In the genomic region with DNA sequence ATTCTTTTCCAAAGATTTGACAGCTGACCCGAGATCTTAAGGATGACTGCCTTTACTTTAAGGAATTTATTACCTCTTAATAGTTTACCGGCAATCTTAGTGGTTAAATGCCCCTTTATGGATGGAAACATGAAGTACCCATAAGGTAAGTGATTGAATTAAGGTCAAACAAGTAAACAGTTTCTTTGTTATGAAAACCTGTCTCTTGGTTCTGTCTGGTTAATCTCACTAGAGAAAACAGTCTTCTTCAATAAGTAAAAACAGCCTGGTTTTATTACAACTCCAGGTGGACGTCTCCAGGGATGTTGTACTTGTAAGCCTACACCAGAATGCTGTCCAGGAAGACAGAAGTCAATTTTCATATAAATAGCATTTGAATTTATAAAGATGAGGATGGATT, we compare ENCODE assay signal across 29 cellular contexts.
"Had no signal": no experiment of that assay in that cellular context is flagged by ENCODE, and none has a peak within 500 bp of the region (broad histone marks: within the 10 kb centered on the region; RNA-seq: fewer than 3 reads in every experiment).

No MANE protein-coding gene starts in this region.

- H3K4me1 ChIP-seq: body of pancreas, breast epithelium, Peyer's patch had no signal

- H3K27me3 ChIP-seq: body of pancreas, breast epithelium, Peyer's patch, SJSA1 had no signal

- H3K9me3 ChIP-seq: body of pancreas, breast epithelium, SJSA1 had no signal

- H3K9me3 Mint-ChIP-seq: activated CD4-positive, alpha-beta T cell treated with anti-CD3 and anti-CD28 coated beads, Interleukin-2, amount 10 ng/mL, durations not matched to agents 24 days and 14 days; activated CD8-positive, alpha-beta T cell treated with anti-CD3 and anti-CD28 coated beads for 36 hours; activated naive CD4-positive, alpha-beta T cell treated with anti-CD3 and anti-CD28 coated beads, Interleukin-2, amount 50 U/mL, for 24 hours; activated naive CD8-positive, alpha-beta T cell treated with anti-CD3 and anti-CD28 coated beads, Interleukin-2, amount 10 ng/mL, durations not matched to agents 7 days and 5 days; activated T-cell treated with anti-CD3 and anti-CD28 coated beads, Interleukin-2, amount 50 U/mL, for 24 hours; activated T-helper 2 cell treated with anti-CD3 and anti-CD28 coated beads, Interferon-gamma antibody, Interleukin-2, Interleukin-4, amounts not matched to agents 10 μg/mL and 5 μg/mL and 100 μg/mL, durations not matched to agents 14 hours and 24 hours and 36 hours had no signal

- H3K4me3 ChIP-seq: body of pancreas, breast epithelium, K562, Peyer's patch, SJSA1 had no signal

- H3K27ac Mint-ChIP-seq: activated CD4-positive, alpha-beta T cell treated with anti-CD3 and anti-CD28 coated beads, Interleukin-2, amount 10 ng/mL, durations not matched to agents 24 days and 14 days; activated CD8-positive, alpha-beta T cell treated with anti-CD3 and anti-CD28 coated beads for 36 hours; activated naive CD4-positive, alpha-beta T cell treated with anti-CD3 and anti-CD28 coated beads, Interleukin-2, amount 50 U/mL, for 24 hours; activated naive CD8-positive, alpha-beta T cell treated with anti-CD3 and anti-CD28 coated beads, Interleukin-2, amount 10 ng/mL, durations not matched to agents 7 days and 5 days; activated T-cell treated with anti-CD3 and anti-CD28 coated beads, Interleukin-2, amount 50 U/mL, for 24 hours; activated T-helper 2 cell treated with anti-CD3 and anti-CD28 coated beads, Interferon-gamma antibody, Interleukin-2, Interleukin-4, amounts not matched to agents 10 μg/mL and 5 μg/mL and 100 μg/mL, durations not matched to agents 14 hours and 24 hours and 36 hours had no signal

- H3K4me3 Mint-ChIP-seq: activated CD4-positive, alpha-beta T cell treated with anti-CD3 and anti-CD28 coated beads, Interleukin-2, amount 10 ng/mL, durations not matched to agents 24 days and 14 days; activated CD8-positive, alpha-beta T cell treated with anti-CD3 and anti-CD28 coated beads for 36 hours; activated naive CD4-positive, alpha-beta T cell treated with anti-CD3 and anti-CD28 coated beads, Interleukin-2, amount 50 U/mL, for 24 hours; activated naive CD8-positive, alpha-beta T cell treated with anti-CD3 and anti-CD28 coated beads, Interleukin-2, amount 10 ng/mL, durations not matched to agents 7 days and 5 days; activated T-cell treated with anti-CD3 and anti-CD28 coated beads, Interleukin-2, amount 50 U/mL, for 24 hours had no signal

- H3K27me3 Mint-ChIP-seq: activated CD4-positive, alpha-beta T cell treated with anti-CD3 and anti-CD28 coated beads, Interleukin-2, amount 10 ng/mL, durations not matched to agents 24 days and 14 days; activated naive CD4-positive, alpha-beta T cell treated with anti-CD3 and anti-CD28 coated beads, Interleukin-2, amount 50 U/mL, for 24 hours; activated T-cell treated with anti-CD3 and anti-CD28 coated beads, Interleukin-2, amount 50 U/mL, for 24 hours had no signal

- H3K27ac ChIP-seq: body of pancreas, breast epithelium, Peyer's patch, SJSA1 had no signal

- H3K4me1 Mint-ChIP-seq: activated CD4-positive, alpha-beta T cell treated with anti-CD3 and anti-CD28 coated beads, Interleukin-2, amount 10 ng/mL, durations not matched to agents 24 days and 14 days; activated naive CD4-positive, alpha-beta T cell treated with anti-CD3 and anti-CD28 coated beads, Interleukin-2, amount 50 U/mL, for 24 hours; activated naive CD8-positive, alpha-beta T cell treated with anti-CD3 and anti-CD28 coated beads, Interleukin-2, amount 10 ng/mL, durations not matched to agents 7 days and 5 days had no signal

- DNase-seq: activated CD4-positive, alpha-beta T cell treated with anti-CD3 and anti-CD28 coated beads, Interleukin-2, amount 10 ng/mL, durations not matched to agents 24 days and 14 days; activated CD4-positive, alpha-beta T cell treated with anti-CD3 and anti-CD28 coated beads, Interleukin-2, amount 50 U/mL, for 4 hours; activated CD8-positive, alpha-beta T cell treated with anti-CD3 and anti-CD28 coated beads for 36 hours; activated gamma-delta T cell; activated naive CD4-positive, alpha-beta T cell treated with Interleukin-2 at 50 U/mL for 16 hours; activated naive CD8-positive, alpha-beta T cell treated with anti-CD3 and anti-CD28 coated beads, Interleukin-2, amount 10 ng/mL, durations not matched to agents 7 days and 5 days; activated T-cell treated with anti-CD3 and anti-CD28 coated beads, Interleukin-2, amount 50 U/mL, for 24 hours; amygdala; body of pancreas; IMR-90; NCI-H1092 treated with DMSO at 0.1 percent for 48 hours; NCI-H146; NCI-H187 treated with DMSO at 0.1 percent for 48 hours; NCI-H2081; NCI-H345; NCI-H524 treated with DMSO at 0.1 percent for 48 hours; NCI-H748 treated with DMSO at 0.1 percent for 48 hours; NK-92 treated with Interleukin-12 subunit alpha and Interleukin-12 subunit beta, amount 100 ng/mL, for 24 hours; PC-3; Peyer's patch; RPMI8226; SHP77 treated with DMSO at 0.1 percent for 48 hours; SW 1271; T1000 had no signal

- H3K36me3 ChIP-seq: breast epithelium, Peyer's patch, SJSA1 had no signal

- H3K36me3 Mint-ChIP-seq: activated naive CD8-positive, alpha-beta T cell treated with anti-CD3 and anti-CD28 coated beads, Interleukin-2, amount 10 ng/mL, durations not matched to agents 7 days and 5 days had no signal
